ENCODE assay signal across 8 cellular contexts in the genomic region with DNA sequence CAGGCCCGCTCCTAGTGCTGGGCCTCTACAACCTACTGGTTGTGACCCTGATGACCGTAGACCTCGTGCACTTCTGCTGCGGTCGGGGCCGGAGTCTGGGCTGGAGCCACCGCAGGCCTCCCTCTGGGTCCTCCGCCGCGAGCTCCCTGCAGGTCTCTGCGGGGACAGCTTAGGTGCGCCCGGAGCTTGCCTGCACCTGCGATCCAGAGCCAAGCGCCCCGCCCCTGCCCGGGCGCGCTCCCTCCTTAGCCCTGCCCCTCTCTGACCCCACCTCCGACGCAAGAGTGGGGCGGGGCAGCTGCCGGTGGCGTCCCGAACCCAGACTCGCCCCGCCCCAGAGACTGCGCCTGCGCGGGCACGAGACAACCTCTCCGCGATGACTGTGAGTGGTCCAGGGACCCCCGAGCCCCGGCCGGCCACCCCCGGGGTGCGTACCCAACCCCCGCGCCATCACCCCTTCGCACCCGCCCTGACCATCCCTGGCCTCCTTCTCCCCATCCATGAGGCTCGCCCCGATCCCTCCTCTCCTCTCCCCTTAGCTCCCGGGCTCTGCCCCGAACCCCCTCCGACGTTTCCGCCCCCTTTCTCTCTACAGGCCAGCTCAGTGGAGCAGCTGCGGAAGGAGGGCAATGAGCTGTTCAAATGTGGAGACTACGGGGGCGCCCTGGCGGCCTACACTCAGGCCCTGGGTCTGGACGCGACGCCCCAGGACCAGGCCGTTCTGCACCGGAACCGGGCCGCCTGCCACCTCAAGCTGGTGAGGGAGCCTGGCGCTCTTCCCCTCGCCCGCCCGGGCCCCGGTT. TPM values are rescaled to one million over a fixed set of nuclear protein-coding genes. Genes with fewer than 3 reads are reported as not detected.
DNase-seq lines count a peak whose midpoint lies in the region; ATAC-seq and TF ChIP-seq lines count a peak whose summit lies in the region.

A gene with protein sequence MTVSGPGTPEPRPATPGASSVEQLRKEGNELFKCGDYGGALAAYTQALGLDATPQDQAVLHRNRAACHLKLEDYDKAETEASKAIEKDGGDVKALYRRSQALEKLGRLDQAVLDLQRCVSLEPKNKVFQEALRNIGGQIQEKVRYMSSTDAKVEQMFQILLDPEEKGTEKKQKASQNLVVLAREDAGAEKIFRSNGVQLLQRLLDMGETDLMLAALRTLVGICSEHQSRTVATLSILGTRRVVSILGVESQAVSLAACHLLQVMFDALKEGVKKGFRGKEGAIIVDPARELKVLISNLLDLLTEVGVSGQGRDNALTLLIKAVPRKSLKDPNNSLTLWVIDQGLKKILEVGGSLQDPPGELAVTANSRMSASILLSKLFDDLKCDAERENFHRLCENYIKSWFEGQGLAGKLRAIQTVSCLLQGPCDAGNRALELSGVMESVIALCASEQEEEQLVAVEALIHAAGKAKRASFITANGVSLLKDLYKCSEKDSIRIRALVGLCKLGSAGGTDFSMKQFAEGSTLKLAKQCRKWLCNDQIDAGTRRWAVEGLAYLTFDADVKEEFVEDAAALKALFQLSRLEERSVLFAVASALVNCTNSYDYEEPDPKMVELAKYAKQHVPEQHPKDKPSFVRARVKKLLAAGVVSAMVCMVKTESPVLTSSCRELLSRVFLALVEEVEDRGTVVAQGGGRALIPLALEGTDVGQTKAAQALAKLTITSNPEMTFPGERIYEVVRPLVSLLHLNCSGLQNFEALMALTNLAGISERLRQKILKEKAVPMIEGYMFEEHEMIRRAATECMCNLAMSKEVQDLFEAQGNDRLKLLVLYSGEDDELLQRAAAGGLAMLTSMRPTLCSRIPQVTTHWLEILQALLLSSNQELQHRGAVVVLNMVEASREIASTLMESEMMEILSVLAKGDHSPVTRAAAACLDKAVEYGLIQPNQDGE (plus strand): TSS at position 337 of the 803 bp plus-strand sequence. CDS start 40 bp downstream, at position 377.

- no peak within 1 kb of the TSS for H3K23ac ChIP-seq in trophoblast cell (ENCODE audit: low read length)

- H3K9me3 Mint-ChIP-seq in activated naive CD8-positive, alpha-beta T cell treated with anti-CD3 and anti-CD28 coated beads, Interleukin-2, amount 10 ng/mL, durations not matched to agents 7 days and 5 days = no peaks in the 10 kb centered on the region

- peak within 1 kb of the TSS; percentile 95 for H3K27ac Mint-ChIP-seq in activated naive CD8-positive, alpha-beta T cell treated with anti-CD3 and anti-CD28 coated beads, Interleukin-2, amount 10 ng/mL, durations not matched to agents 7 days and 5 days

- peak within 1 kb of the TSS; percentile 21 for H4K91ac ChIP-seq in trophoblast cell (ENCODE audit: low read depth, low read length)

- no peaks in the 10 kb centered on the region for H3K9me2 ChIP-seq in SU-DHL-6 (replicated peaks; ENCODE audit: insufficient read depth, low read length)

- H2AFZ ChIP-seq in SU-DHL-6 (ENCODE audit: low read depth, low read length, severe bottlenecking) = peak within 1 kb of the TSS; percentile 55
- H2AFZ ChIP-seq in trophoblast cell (ENCODE audit: insufficient read depth, low read length, poor library complexity) = peak within 1 kb of the TSS; percentile 65

- peak within 1 kb of the TSS; percentile 34 for H3K18ac ChIP-seq in trophoblast cell (ENCODE audit: low read length)

- ATAC-seq in HG02642 (IDR thresholded peaks at IDR 0.05; ENCODE audit: poor library complexity, unreplicated experiment) (peak; percentile 74), Right ventricle myocardium inferior (peak; percentile 89)
- ATAC-seq in activated naive CD8-positive, alpha-beta T cell treated with anti-CD3 and anti-CD28 coated beads, Interleukin-2, amount 10 ng/mL, durations not matched to agents 7 days and 5 days (ENCODE audit: low read depth) = peak; percentile 66

- H3K4me1 Mint-ChIP-seq in activated naive CD8-positive, alpha-beta T cell treated with anti-CD3 and anti-CD28 coated beads, Interleukin-2, amount 10 ng/mL, durations not matched to agents 7 days and 5 days = peaks cover 38% of the 10 kb centered on the region

- TF ChIP-seq EP300 in tibial nerve (IDR thresholded peaks at IDR 0.05) = peak; percentile 47 to 85

- peak within 1 kb of the TSS; percentile 66 for H4K8ac ChIP-seq in trophoblast cell (ENCODE audit: low read depth, low read length)

- H3K4me2 ChIP-seq in SU-DHL-6 (ENCODE audit: low read depth, low read length, poor library complexity, severe bottlenecking) (peak within 1 kb of the TSS; percentile 81), trophoblast cell (ENCODE audit: low read length) (peak within 1 kb of the TSS; percentile 83)

- H3K9ac ChIP-seq in SU-DHL-6 (ENCODE audit: low read length) (peak within 1 kb of the TSS; percentile 91), trophoblast cell (ENCODE audit: low read length) (peak within 1 kb of the TSS; percentile 72)

- H4K12ac ChIP-seq in trophoblast cell (ENCODE audit: low read depth, low read length) = peak within 1 kb of the TSS; percentile 54

- H3K27ac ChIP-seq in SU-DHL-6 (ENCODE audit: low read depth, low read length) (peak within 1 kb of the TSS; percentile 35), trophoblast cell (ENCODE audit: low read depth, low read length) (no peak within 1 kb of the TSS), tibial nerve (peak within 1 kb of the TSS; percentile 83 to 95 (median 90))

- TF ChIP-seq POLR2A in tibial nerve (IDR thresholded peaks at IDR 0.05) = peak; percentile 14 to 79

- H3K36me3 ChIP-seq in SU-DHL-6 (ENCODE audit: low read length) (peaks cover 15% of the 10 kb centered on the region; the same call in 1 of the 2 replicates), trophoblast cell (ENCODE audit: control insufficient read depth in 1 of 2, insufficient read depth in 2 of 2, low read length in 2 of 2) (peaks cover 16 to 17% of the 10 kb centered on the region in 2 experiments), tibial nerve (peaks cover 0 to 24% (median 7%) of the 10 kb centered on the region in 3 donors)

- H3K4me3 Mint-ChIP-seq in activated naive CD8-positive, alpha-beta T cell treated with anti-CD3 and anti-CD28 coated beads, Interleukin-2, amount 10 ng/mL, durations not matched to agents 7 days and 5 days = peak within 1 kb of the TSS; percentile 89

- no CpG with 5 or more reads among the region's 65 CpGs for WGBS in trophoblast cell (ENCODE audit: extremely low coverage, insufficient coverage, insufficient read length)
- 1% methylated on average over 34 to 50 of the region's 65 CpGs for WGBS in tibial nerve, 2 donors

- H2BK5ac ChIP-seq in trophoblast cell (ENCODE audit: low read depth, low read length, poor library complexity) = peak within 1 kb of the TSS; percentile 7

- peak; percentile 94 for DNase-seq in GM12865 (ENCODE audit: low read depth)
- peak; percentile 75 for DNase-seq in NCI-H1105 treated with DMSO at 0.1 percent for 48 hours (lab: John Stamatoyannopoulos, UW)
- peak; percentile 99 for DNase-seq in activated naive CD8-positive, alpha-beta T cell treated with anti-CD3 and anti-CD28 coated beads, Interleukin-2, amount 10 ng/mL, durations not matched to agents 7 days and 5 days
- peak; percentile 98 for DNase-seq in Right ventricle myocardium inferior (ENCODE audit: missing footprints)
- peak; percentile 90 to 94 for DNase-seq in trophoblast cell
- DNase-seq in tibial nerve (ENCODE audit: low spot score in 2 of 2) = peak; percentile 85 to 89

- H3K27me3 ChIP-seq in SU-DHL-6 (ENCODE audit: low read length) (no peaks in the 10 kb centered on the region), trophoblast cell (ENCODE audit: insufficient read depth, low read length) (no peaks in the 10 kb centered on the region), tibial nerve (no peaks in the 10 kb centered on the region)

- H3K9me3 ChIP-seq in SU-DHL-6 (ENCODE audit: insufficient read depth, low read length) = no peaks in the 10 kb centered on the region
- H3K9me3 ChIP-seq in trophoblast cell (ENCODE audit: insufficient read depth, low read depth, low read length) = no peaks in the 10 kb centered on the region
- no peaks in the 10 kb centered on the region for H3K9me3 ChIP-seq in tibial nerve

- H3K79me2 ChIP-seq in SU-DHL-6 (ENCODE audit: insufficient read depth, low read length) (peaks cover 17% of the 10 kb centered on the region), trophoblast cell (ENCODE audit: control insufficient read depth, insufficient read depth, low read length, poor library complexity) (peaks cover 10% of the 10 kb centered on the region)

- POLR2A ChIA-PET in activated naive CD8-positive, alpha-beta T cell treated with anti-CD3 and anti-CD28 coated beads, Interleukin-2, amount 10 ng/mL, durations not matched to agents 7 days and 5 days (lab: Charles Lee) = interaction anchor here (0.7 to 8.0 kb wide), 14 partner anchors 9 to 743 kb away, joined by 3 to 141 read pairs (median 4); partner anchors contain the start of genes BLM, MAN2A2, PRC1 and RCCD1

- H3K4me3 ChIP-seq in GM12865 (ENCODE audit: low read depth, low read length) (peak within 1 kb of the TSS; percentile 69), SU-DHL-6 (ENCODE audit: insufficient read depth, low read length, poor library complexity, severe bottlenecking) (peak within 1 kb of the TSS; percentile 82), trophoblast cell (ENCODE audit: low read depth, low read length) (peak within 1 kb of the TSS; percentile 87), tibial nerve (peak within 1 kb of the TSS; percentile 59 to 81 (median 80))

- H3K4me1 ChIP-seq in trophoblast cell (ENCODE audit: control insufficient read depth in 1 of 2, insufficient read depth in 2 of 2, low read length in 2 of 2) = peaks cover 8 to 14% of the 10 kb centered on the region in 2 experiments
- peaks cover 0 to 62% (median 33%) of the 10 kb centered on the region in 4 donors for H3K4me1 ChIP-seq in tibial nerve

- peak within 1 kb of the TSS; percentile 35 for H3K4ac ChIP-seq in trophoblast cell (ENCODE audit: low read depth, low read length)

- H2BK12ac ChIP-seq in trophoblast cell (ENCODE audit: low read length) = no peak within 1 kb of the TSS

- peak within 1 kb of the TSS; percentile 65 for H3K14ac ChIP-seq in trophoblast cell (ENCODE audit: low read length)

- peaks cover 11% of the 10 kb centered on the region for H3F3A ChIP-seq in SU-DHL-6 (ENCODE audit: insufficient read depth)

- TF ChIP-seq CTCF in GM12865 (IDR thresholded peaks at IDR 0.05; ENCODE audit: insufficient read depth, low read depth, low read length, missing control alignments) (no peak), SU-DHL-6 (IDR thresholded peaks at IDR 0.05; ENCODE audit: insufficient read depth, low read length, poor library complexity, severe bottlenecking) (no peak), tibial nerve (IDR thresholded peaks at IDR 0.05) (no peak)

- intact Hi-C loops in Right ventricle myocardium inferior (cut with DNase I) = loop anchor here (2.0 to 10.0 kb wide), 4 partner anchors 48 to 1040 kb away; partner anchors contain the start of gene AP3S2

- peak within 1 kb of the TSS; percentile 59 for H2BK120ac ChIP-seq in trophoblast cell (ENCODE audit: insufficient read depth, low read length, poor library complexity)

- peaks cover 8% of the 10 kb centered on the region for H3K36me3 Mint-ChIP-seq in activated naive CD8-positive, alpha-beta T cell treated with anti-CD3 and anti-CD28 coated beads, Interleukin-2, amount 10 ng/mL, durations not matched to agents 7 days and 5 days

- no peaks in the 10 kb centered on the region for H4K20me1 ChIP-seq in SU-DHL-6 (ENCODE audit: low read depth, low read length)

- no peaks in the 10 kb centered on the region for H3K27me3 Mint-ChIP-seq in activated naive CD8-positive, alpha-beta T cell treated with anti-CD3 and anti-CD28 coated beads, Interleukin-2, amount 10 ng/mL, durations not matched to agents 7 days and 5 days

- H2AK5ac ChIP-seq in trophoblast cell (ENCODE audit: low read length) = peak within 1 kb of the TSS; percentile 31

- H3K79me1 ChIP-seq in trophoblast cell (ENCODE audit: low read length) = peaks cover 9% of the 10 kb centered on the region

RNA-seq across cellular contexts. Expression of the gene that starts here (rescaled TPM):
- total RNA-seq in activated naive CD8-positive, alpha-beta T cell treated with anti-CD3 and anti-CD28 coated beads, Interleukin-2, amount 10 ng/mL, durations not matched to agents 7 days and 5 days = 10 to 100 TPM; 77.9 to 78.6 TPM
- total RNA-seq in Right ventricle myocardium inferior (25.8 TPM), tibial nerve (10 to 100 TPM; 47.7 to 64.2 (median 58.4) TPM)
- polyA plus RNA-seq in trophoblast cell (2013) = 32.0 and 33.0 TPM in 2 replicates
